ENCODE assay signal across 1 cellular context in genomic region chr1:241847796-241848668, GRCh38.
TF ChIP-seq lines count a peak whose summit lies in the region.

Gene EXO1, plus strand, starts transcription at chr1:241848204. Its CDS starts 2,222 bp downstream, at chr1:241850426.

TF ChIP-seq in HepG2, 621 proteins besides CTCF, POLR2A, EP300 and RAD21 (continued from another document and continues in another):
- TF ChIP-seq ZSCAN5A (CRISPR knock-in tag; IDR thresholded peaks at IDR 0.05; ENCODE audit: borderline replicate concordance), result peak; percentile 89
- no peak for TF ChIP-seq PAWR (CRISPR knock-in tag; IDR thresholded peaks at IDR 0.05; ENCODE audit: borderline replicate concordance)
- peak; percentile 59 for TF ChIP-seq NR0B2 (CRISPR knock-in tag; IDR thresholded peaks at IDR 0.05)
- TF ChIP-seq ZBTB33 (CRISPR knock-in tag; IDR thresholded peaks at IDR 0.05), result peak; percentile 9; the same call in 1 of the 2 replicates
- TF ChIP-seq PHF8 (CRISPR knock-in tag; IDR thresholded peaks at IDR 0.05), result peak; percentile 83
- TF ChIP-seq SNAPC2 (CRISPR knock-in tag; IDR thresholded peaks at IDR 0.05), result 0 out of 2 replicates have a peak, but pooled peaks have one; percentile 45
- peak; percentile 98 for TF ChIP-seq THAP11 (CRISPR knock-in tag; IDR thresholded peaks at IDR 0.05)
- peak; percentile 81; the same call in 1 of the 2 replicates for TF ChIP-seq SMYD3 (CRISPR knock-in tag; IDR thresholded peaks at IDR 0.05)
- peak; percentile 92; the same call in 1 of the 2 replicates for TF ChIP-seq ZFP91 (CRISPR knock-in tag; IDR thresholded peaks at IDR 0.05; ENCODE audit: borderline replicate concordance)
- peak; percentile 98 for TF ChIP-seq FOXK1 (CRISPR knock-in tag; IDR thresholded peaks at IDR 0.05; ENCODE audit: borderline replicate concordance, low read depth)
- no peak for TF ChIP-seq ZNF564 (CRISPR knock-in tag; IDR thresholded peaks at IDR 0.05)
- TF ChIP-seq KDM5B (CRISPR knock-in tag; IDR thresholded peaks at IDR 0.05; ENCODE audit: borderline replicate concordance), result peak; percentile 70; the same call in 1 of the 2 replicates
- TF ChIP-seq ZEB1 (IDR thresholded peaks at IDR 0.05; ENCODE audit: insufficient replicate concordance, low read depth), result no peak
- TF ChIP-seq POLR2G (IDR thresholded peaks at IDR 0.05; ENCODE audit: low read depth, low read length), result peak; percentile 60
- TF ChIP-seq ZNF354B (CRISPR knock-in tag; IDR thresholded peaks at IDR 0.05), result 0 out of 2 replicates have a peak, but pooled peaks have one; percentile 57
- peak; percentile 60; the same call in 1 of the 2 replicates for TF ChIP-seq KAT7 (CRISPR knock-in tag; IDR thresholded peaks at IDR 0.05; ENCODE audit: borderline replicate concordance)
- peak; percentile 56 for TF ChIP-seq BRD4 (CRISPR knock-in tag; IDR thresholded peaks at IDR 0.05)
- no peak for TF ChIP-seq ZFP37 (CRISPR knock-in tag; IDR thresholded peaks at IDR 0.05; ENCODE audit: borderline replicate concordance)
- TF ChIP-seq ZNF777 (CRISPR knock-in tag; IDR thresholded peaks at IDR 0.05), result peak; percentile 42; the same call in 1 of the 2 replicates
- 0 out of 2 replicates have a peak, but pooled peaks have one; percentile 22 for TF ChIP-seq ZNF430 (CRISPR knock-in tag; IDR thresholded peaks at IDR 0.05)
- 0 out of 2 replicates have a peak, but pooled peaks have one; percentile 39 for TF ChIP-seq ZBTB43 (CRISPR knock-in tag; conservative IDR thresholded peaks at IDR 0.05)
- no peak for TF ChIP-seq ZNF660 (CRISPR knock-in tag; IDR thresholded peaks at IDR 0.05; ENCODE audit: borderline replicate concordance, low read depth)
- TF ChIP-seq MED1 (CRISPR knock-in tag; IDR thresholded peaks at IDR 0.05), result peak; percentile 29; the same call in 1 of the 2 replicates
- peak; percentile 87; the same call in 1 of the 2 replicates for TF ChIP-seq ZNF567 (CRISPR knock-in tag; IDR thresholded peaks at IDR 0.05; ENCODE audit: borderline replicate concordance)
- TF ChIP-seq ZNF652 (CRISPR knock-in tag; IDR thresholded peaks at IDR 0.05; ENCODE audit: borderline replicate concordance, low read depth), result no peak
- peak; percentile 72; the same call in 1 of the 2 replicates for TF ChIP-seq SNAPC5 (CRISPR knock-in tag; IDR thresholded peaks at IDR 0.05; ENCODE audit: borderline replicate concordance)
- TF ChIP-seq MAFG (CRISPR knock-in tag; IDR thresholded peaks at IDR 0.05), result no peak
- TF ChIP-seq ZNF263 (CRISPR knock-in tag; IDR thresholded peaks at IDR 0.05), result peak; percentile 34; the same call in 1 of the 2 replicates
- peak; percentile 36 for TF ChIP-seq TEAD3 (CRISPR knock-in tag; optimal IDR thresholded peaks at IDR 0.05; ENCODE audit: borderline replicate concordance)
- peak; percentile 96 for TF ChIP-seq GATAD1 (CRISPR knock-in tag; IDR thresholded peaks at IDR 0.05)
- TF ChIP-seq NAIF1 (CRISPR knock-in tag; IDR thresholded peaks at IDR 0.05; ENCODE audit: borderline replicate concordance), result peak; percentile 86
- TF ChIP-seq KMT2B (CRISPR knock-in tag; IDR thresholded peaks at IDR 0.05), result peak; percentile 92; the same call in 1 of the 2 replicates
- TF ChIP-seq ZBTB49 (CRISPR knock-in tag; IDR thresholded peaks at IDR 0.05; ENCODE audit: borderline replicate concordance), result no peak
- TF ChIP-seq NONO (IDR thresholded peaks at IDR 0.05), result no peak
- peak; percentile 81 for TF ChIP-seq NONO (CRISPR knock-in tag; conservative IDR thresholded peaks at IDR 0.05)
- no peak for TF ChIP-seq ZNF30 (CRISPR knock-in tag; IDR thresholded peaks at IDR 0.05)
- TF ChIP-seq ELK4 (CRISPR knock-in tag; IDR thresholded peaks at IDR 0.05; ENCODE audit: borderline replicate concordance), result no peak
- no peak for TF ChIP-seq TFAP4 (IDR thresholded peaks at IDR 0.05; ENCODE audit: borderline replicate concordance, low read depth)
- TF ChIP-seq GTF2F1 (IDR thresholded peaks at IDR 0.05; ENCODE audit: low read length), result no peak
- peak; percentile 79; the same call in 1 of the 2 replicates for TF ChIP-seq FOXJ3 (CRISPR knock-in tag; IDR thresholded peaks at IDR 0.05; ENCODE audit: borderline replicate concordance)
- no peak for TF ChIP-seq NR3C1 (CRISPR knock-in tag; IDR thresholded peaks at IDR 0.05)
- TF ChIP-seq CREB3 (CRISPR knock-in tag; IDR thresholded peaks at IDR 0.05), result no peak
- no peak; the same call in 1 of the 2 replicates for TF ChIP-seq ZSCAN20 (CRISPR knock-in tag; IDR thresholded peaks at IDR 0.05; ENCODE audit: borderline replicate concordance)
- peak; percentile 85; the same call in 1 of the 2 replicates for TF ChIP-seq ZNF709 (CRISPR knock-in tag; IDR thresholded peaks at IDR 0.05)
- peak; percentile 90 for TF ChIP-seq ZNF574 (CRISPR knock-in tag; IDR thresholded peaks at IDR 0.05)
- TF ChIP-seq ZNF513 (CRISPR knock-in tag; conservative IDR thresholded peaks at IDR 0.05), result no peak
- peak; percentile 8; the same call in 1 of the 2 replicates for TF ChIP-seq ZNF768 (CRISPR knock-in tag; IDR thresholded peaks at IDR 0.05)
- TF ChIP-seq ZFP90 (CRISPR knock-in tag; IDR thresholded peaks at IDR 0.05; ENCODE audit: borderline replicate concordance), result peak; percentile 17; the same call in 1 of the 2 replicates
